In the genomic region with DNA sequence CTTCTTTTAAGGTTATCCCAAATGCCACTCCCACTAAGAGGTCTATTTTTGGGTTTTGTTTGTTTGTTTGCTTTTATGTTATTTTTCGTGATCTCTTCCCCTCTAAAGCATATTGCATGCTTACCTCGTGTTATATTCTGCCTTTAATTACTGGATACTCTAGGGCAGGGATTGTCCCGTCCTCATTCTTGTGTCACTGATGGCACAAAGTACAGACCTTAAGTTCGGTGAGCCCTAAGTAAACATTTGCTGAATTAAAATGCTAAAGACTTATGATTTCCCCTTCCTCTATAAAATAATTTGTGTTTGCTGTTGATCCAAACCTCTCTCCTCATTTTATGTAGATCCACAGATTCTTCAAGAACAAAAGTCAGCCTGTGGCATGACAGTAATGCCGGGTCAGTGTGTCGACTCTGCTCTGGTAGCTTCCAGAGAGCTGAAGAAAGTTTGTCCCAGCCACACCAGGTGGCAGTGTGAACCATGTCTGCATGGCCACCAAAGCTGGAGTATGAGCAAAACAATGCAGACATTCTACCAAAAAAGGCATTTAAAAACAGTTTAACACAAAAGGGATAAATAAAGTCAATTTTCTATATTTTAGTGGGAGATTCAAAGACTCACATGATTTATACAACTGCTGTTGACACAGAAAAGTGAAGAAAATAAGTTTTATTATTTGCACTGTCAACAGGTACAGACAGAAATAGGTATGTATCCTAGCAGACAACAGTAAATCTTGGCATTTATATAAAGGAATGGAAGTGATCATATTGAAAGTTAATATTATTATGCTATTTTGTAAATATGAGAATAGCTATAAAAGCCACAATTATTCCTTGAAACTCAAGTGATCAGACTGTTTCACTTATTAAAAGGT, we compare ENCODE assay signal across 8 cellular contexts. TPM values are rescaled to one million over a fixed set of nuclear protein-coding genes. Genes with fewer than 3 reads are reported as not detected.
DNase-seq lines count a peak whose midpoint lies in the region; ATAC-seq and FAIRE-seq lines count a peak whose summit lies in the region.

No MANE protein-coding gene starts in this region.

- FAIRE-seq in islet of Langerhans (lab: Jason Lieb, UNC), result peak; percentile 83

- no peaks in the 10 kb centered on the region for H3K9me3 ChIP-seq in adipocyte (ENCODE audit: control insufficient read depth, low read length)

- H3K36me3 ChIP-seq in adipocyte (ENCODE audit: control insufficient read depth, insufficient read depth, low read length, severe bottlenecking), result no peaks in the 10 kb centered on the region

- no peak overlapping the region for H3K4me3 ChIP-seq in adipocyte (ENCODE audit: low read length)

- H3K4me1 ChIP-seq in adipocyte (ENCODE audit: control insufficient read depth, insufficient read depth, low read length), result no peaks in the 10 kb centered on the region

- ATAC-seq in GM18870 (IDR thresholded peaks at IDR 0.05; ENCODE audit: unreplicated experiment) (no peak), GM21367 (IDR thresholded peaks at IDR 0.05; ENCODE audit: unreplicated experiment) (no peak)

- H3K9ac ChIP-seq in adipocyte (ENCODE audit: low read length), result no peak overlapping the region

- peaks cover 6% of the 10 kb centered on the region for H3K27me3 ChIP-seq in adipocyte (replicated peaks; ENCODE audit: control insufficient read depth, insufficient read depth, low read length)

- DNase-seq in stimulated activated CD4-positive, alpha-beta T cell treated with anti-CD3 and anti-CD28 coated beads, Interleukin-4, amount 100 ng/mL, for 1 hour, result peak; percentile 8
- DNase-seq in stimulated activated CD4-positive, alpha-beta T cell treated with anti-CD3 and anti-CD28 coated beads, Interleukin-1b, Interleukin-23, amount 100 ng/mL, for 48 hours, result no peak
- DNase-seq in LHCN-M2 (ENCODE audit: low read depth) (peak; percentile 21), adipocyte (ENCODE audit: low read depth) (peak; percentile 17), AML-193 (lab: John Stamatoyannopoulos, UW) (no peak)

RNA-seq across cellular contexts. Expression of a gene that starts 17.9 kb away (rescaled TPM):
- 19.7 and 22.4 TPM in 2 replicates for total RNA-seq in LHCN-M2 (2014; rRNA removed)
- 3.6 TPM for polyA plus RNA-seq in LHCN-M2 (2012)

Comparison
In these comparisons a context has a peak if more than half of its experiments do, and no peak if none do; other contexts are left out.
1. DNase-seq: peak in stimulated activated CD4-positive, alpha-beta T cell treated with anti-CD3 and anti-CD28 coated beads, Interleukin-4, amount 100 ng/mL, for 1 hour (single experiment), LHCN-M2 (single experiment) and adipocyte (single experiment); none in stimulated activated CD4-positive, alpha-beta T cell treated with anti-CD3 and anti-CD28 coated beads, Interleukin-1b, Interleukin-23, amount 100 ng/mL, for 48 hours (single experiment) and AML-193 (0 of 2).